In the genomic region with DNA sequence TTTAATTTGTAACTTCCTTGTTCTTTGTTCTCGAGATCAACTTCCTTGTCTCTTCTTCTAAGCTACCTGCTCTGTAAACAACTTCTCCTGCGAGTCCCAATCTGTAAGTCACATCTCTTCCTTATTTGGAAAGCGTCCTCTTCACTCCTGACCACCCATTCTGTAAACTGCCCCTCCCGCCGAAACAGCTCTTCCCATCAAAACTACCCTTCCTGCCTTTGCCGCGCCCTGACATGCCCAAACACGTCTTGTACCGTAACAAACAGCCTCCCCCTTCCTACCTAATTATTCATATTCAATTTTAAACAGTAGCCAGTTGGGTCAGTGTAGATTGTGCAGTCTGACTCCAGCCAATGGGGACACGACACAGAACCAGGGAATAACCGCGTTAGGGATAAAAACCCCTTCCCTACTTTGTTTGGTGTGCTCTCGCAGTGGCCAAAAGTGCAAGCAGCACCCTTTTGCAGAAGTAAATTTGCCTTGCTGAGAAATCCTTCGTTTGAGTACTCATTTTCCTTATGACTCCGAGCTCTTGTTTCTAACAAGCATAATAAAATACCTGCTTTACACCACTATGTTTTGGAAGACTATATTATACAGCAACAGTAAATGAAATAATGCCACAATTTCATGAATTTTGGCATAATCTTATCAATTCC, we compare ENCODE assay signal across 18 cellular contexts. TPM values are rescaled to one million over a fixed set of nuclear protein-coding genes. Genes with fewer than 3 reads are reported as not detected.
A peak's percentile ranks its signal among the peaks of the same experiment; 100 is the strongest.
DNase-seq lines count a peak whose midpoint lies in the region; ATAC-seq and TF ChIP-seq lines count a peak whose summit lies in the region.
"Had no signal": no experiment of that assay in that cellular context is flagged by ENCODE, and none has a peak within 500 bp of the region (broad histone marks: within the 10 kb centered on the region; RNA-seq: fewer than 3 reads in every experiment).

No MANE protein-coding gene starts in this region.

- no peak overlapping the region for H3K4me3 ChIP-seq in epithelial cell of esophagus (ENCODE audit: low read length)
- H3K4me3 ChIP-seq: esophagus muscularis mucosa, testis had no signal

- peak; percentile 7 to 16 for DNase-seq in AML-193 (lab: John Stamatoyannopoulos, UW)
- DNase-seq in DMS53 treated with DMSO at 0.1 percent for 48 hours (lab: John Stamatoyannopoulos, UW; ENCODE audit: unreplicated experiment): peak; percentile 19
- peak; percentile 95 for DNase-seq in SKM-1 treated with dmso at 0.1 percent for 144 hours (lab: John Stamatoyannopoulos, UW; ENCODE audit: unreplicated experiment)
- DNase-seq in epithelial cell of esophagus (ENCODE audit: low read depth): peak; percentile 9
- no peak for DNase-seq in posterior vena cava (ENCODE audit: low spot score)
- DNase-seq in dermis blood vessel endothelial cell: no peak
- no peak for DNase-seq in RPMI8226
- DNase-seq: activated T-cell treated with anti-CD3 and anti-CD28 coated beads, Interleukin-2, amount 50 U/mL, for 1 hour; amniotic stem cell; cerebellar nuclear complex; DND-41; head of caudate nucleus; NCI-H1092; NCI-H226; SK-N-SH; testis had no signal

- no peak for ATAC-seq in HG03354 (IDR thresholded peaks at IDR 0.05; ENCODE audit: poor library complexity, severe bottlenecking, unreplicated experiment)

- no peak for TF ChIP-seq CTCF in epithelial cell of esophagus (IDR thresholded peaks at IDR 0.05; ENCODE audit: insufficient read depth, low read depth, low read length, missing control alignments)

- intact Hi-C loops in posterior vena cava (cut with DNase I): no loop called here

RNA-seq across cellular contexts. Expression of gene PIAS2, which starts 39.8 kb away (rescaled TPM):
- total RNA-seq in posterior vena cava (10 to 100 TPM; 35.8 to 42.3 TPM), dermis blood vessel endothelial cell (14.2 and 15.5 TPM in 2 replicates)

RNA-seq across cellular contexts. Expression of gene KATNAL2, which starts 39.9 kb away (rescaled TPM):
- total RNA-seq in posterior vena cava: 1 to 10 TPM; 1.8 to 3.9 TPM
- total RNA-seq in dermis blood vessel endothelial cell: 0.51 and 2.9 TPM in 2 replicates

Comparison
In these comparisons a context has a peak if more than half of its experiments do, and no peak if none do; other contexts are left out.
1. DNase-seq: peak in AML-193 (2 of 2), DMS53 treated with DMSO at 0.1 percent for 48 hours (single experiment), SKM-1 treated with dmso at 0.1 percent for 144 hours (single experiment) and epithelial cell of esophagus (single experiment); none in posterior vena cava (single experiment), dermis blood vessel endothelial cell (single experiment) and RPMI8226 (single experiment).